9 cellular contexts compared by ENCODE assay signal in the genomic region with DNA sequence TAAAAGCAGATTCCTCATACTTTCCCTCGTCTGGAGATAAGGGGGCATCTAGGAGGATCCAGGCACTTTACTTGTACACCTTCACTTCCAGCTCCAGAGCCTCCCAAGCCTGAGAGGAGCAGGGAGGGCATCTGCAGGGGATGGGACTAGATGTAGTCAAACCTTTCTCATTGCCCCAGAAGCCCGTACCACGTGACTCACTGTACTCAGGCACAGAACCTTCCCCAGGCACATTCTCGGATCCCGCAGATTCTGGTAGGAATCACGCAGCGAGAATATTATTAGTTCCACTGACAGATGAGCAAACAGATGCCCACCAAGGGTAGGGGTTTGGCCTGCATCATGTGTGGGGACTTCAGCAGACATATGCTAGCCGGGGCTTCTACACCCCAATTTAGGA. TPM values are rescaled to one million over a fixed set of nuclear protein-coding genes. Genes with fewer than 3 reads are reported as not detected.
"Had no signal": no experiment of that assay in that cellular context is flagged by ENCODE, and none has a peak within 500 bp of the region (broad histone marks: within the 10 kb centered on the region; RNA-seq: fewer than 3 reads in every experiment).

No MANE protein-coding gene starts in this region.

- H3K27ac ChIP-seq: KMS-11 had no signal

- H3K4me2 ChIP-seq: GM23338, KMS-11 had no signal

- H3K9ac ChIP-seq: KMS-11 had no signal

- H2AFZ ChIP-seq: GM23338 had no signal

- FAIRE-seq: H1, H54, HTR-8/SVneo had no signal

- DNase-seq: H9, HCEC 1CT, KBM-7 had no signal

- ATAC-seq: GM23338 had no signal

- H3K4me3 ChIP-seq: GM23338 had no signal

RNA-seq across cellular contexts. Expression of a gene that starts 25.2 kb away (rescaled TPM):
- total RNA-seq: GM23338, H1, HT-29 had no signal
- polyA plus RNA-seq: GM23338 had no signal
